In genomic region chr4:162715401-162715800, GRCh38 we compare ENCODE assay signal across 8 cellular contexts.
"Had no signal": no experiment of that assay in that cellular context is flagged by ENCODE, and none has a peak within 500 bp of the region (broad histone marks: within the 10 kb centered on the region; RNA-seq: fewer than 3 reads in every experiment).

No MANE protein-coding gene starts in this region.

- H3K9me3 ChIP-seq: HAP-1 had no signal

- DNase-seq: GM23248, GOT3, H7, H9, HCEC 1CT, HFFc6 had no signal

- ATAC-seq: HCT116 had no signal

- H3K4me3 ChIP-seq: GM23248, HAP-1 had no signal

- H3K4me3 Mint-ChIP-seq: HFFc6 had no signal

- H3K27ac ChIP-seq: GM23248 had no signal

- H3K27ac Mint-ChIP-seq: HFFc6 had no signal

- H3K4me1 ChIP-seq: HAP-1 had no signal

- H3K36me3 ChIP-seq: HAP-1 had no signal

- H2AFZ ChIP-seq: GM23248 had no signal
